Comparison of ENCODE assay signal across 10 cellular contexts in the genomic region with DNA sequence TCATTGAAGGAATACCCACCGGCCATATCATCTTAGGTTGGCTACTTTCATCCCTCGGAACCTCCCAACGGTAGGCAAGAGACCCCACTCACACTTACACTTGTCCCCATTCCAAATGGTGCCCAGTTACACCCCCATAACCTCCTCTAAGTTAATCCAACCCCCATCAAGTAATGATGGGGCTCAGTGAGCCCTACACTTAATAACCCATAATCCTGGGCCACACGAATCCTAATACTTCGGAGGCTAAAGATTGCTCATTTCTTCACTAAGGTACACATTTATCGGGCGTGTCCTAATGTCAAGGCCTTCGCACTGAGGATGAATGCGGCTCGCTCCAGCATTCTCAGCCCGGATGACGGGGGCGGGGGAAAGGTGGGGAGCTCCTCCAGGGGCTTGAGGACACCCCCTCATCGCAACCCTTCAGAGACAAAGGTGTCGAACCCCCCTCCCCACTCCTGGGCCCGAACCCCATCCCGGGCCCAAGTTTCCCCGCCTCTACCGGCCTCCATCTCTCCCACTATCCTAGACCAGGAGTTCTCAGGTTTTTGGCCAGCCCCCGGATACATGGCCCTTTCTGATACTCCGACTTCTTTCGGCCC. TPM values are rescaled to one million over a fixed set of nuclear protein-coding genes. Genes with fewer than 3 reads are reported as not detected.
DNase-seq lines count a peak whose midpoint lies in the region; ATAC-seq and TF ChIP-seq lines count a peak whose summit lies in the region.
"Had no signal": no experiment of that assay in that cellular context is flagged by ENCODE, and none has a peak within 500 bp of the region (broad histone marks: within the 10 kb centered on the region; RNA-seq: fewer than 3 reads in every experiment).

No MANE protein-coding gene starts in this region.

- H3K27me3 ChIP-seq in CD8-positive, alpha-beta T cell (ENCODE audit: insufficient read depth, low read length), result no peaks in the 10 kb centered on the region
- no peaks in the 10 kb centered on the region for H3K27me3 ChIP-seq in muscle layer of duodenum (ENCODE audit: low read depth, low read length)

- H3K27me3 Mint-ChIP-seq in CD8-positive, alpha-beta T cell (ENCODE audit: low read depth), result no peaks in the 10 kb centered on the region

- H3K4me3 ChIP-seq in CD8-positive, alpha-beta T cell (ENCODE audit: low read depth, low read length), result peak overlapping the region; percentile 81
- H3K4me3 ChIP-seq in coronary artery, result peak overlapping the region; percentile 92
- H3K4me3 ChIP-seq in muscle layer of duodenum (ENCODE audit: low read depth in 1 of 2, low read length in 2 of 2), result peak overlapping the region; percentile 88 to 97

- H3K36me3 Mint-ChIP-seq in CD8-positive, alpha-beta T cell, result peaks cover 45% of the 10 kb centered on the region

- no peak for TF ChIP-seq CTCF in CD8-positive, alpha-beta T cell (IDR thresholded peaks at IDR 0.05)
- TF ChIP-seq CTCF in coronary artery (IDR thresholded peaks at IDR 0.05), result no peak

- intact Hi-C loops in CD8-positive, alpha-beta T cell (cut with DNase I, micrococcal nuclease), result loop anchor here (1.0 to 5.0 kb wide), 7 partner anchors 12 to 550 kb away; partner anchors contain the start of genes CHTOP (in 2 of the 2), INTS3 (in 1 of the 2), RPS27 (in 1 of the 2) and S100A6 (in 1 of the 2)

- H3K4me1 ChIP-seq in CD8-positive, alpha-beta T cell (ENCODE audit: insufficient read depth, low read length), result peaks cover 22% of the 10 kb centered on the region
- peaks cover 4 to 23% of the 10 kb centered on the region in 2 donors for H3K4me1 ChIP-seq in muscle layer of duodenum (ENCODE audit: control insufficient read depth in 1 of 2, insufficient read depth in 2 of 2, low read length in 2 of 2)

- peak in 2 of 7 experiments; percentile 5 to 38 for DNase-seq in CD8-positive, alpha-beta T cell
- no peak for DNase-seq in coronary artery (ENCODE audit: low spot score)
- DNase-seq in amygdala (lab: John Stamatoyannopoulos, UW), result no peak
- DNase-seq in islet precursor cell, result no peak

- ATAC-seq in CD8-positive, alpha-beta T cell, result no peak
- ATAC-seq in HG03354 (IDR thresholded peaks at IDR 0.05; ENCODE audit: poor library complexity, severe bottlenecking, unreplicated experiment) (peak; percentile 1), HG02981 (IDR thresholded peaks at IDR 0.05; ENCODE audit: unreplicated experiment) (no peak), GM19023 (IDR thresholded peaks at IDR 0.05; ENCODE audit: unreplicated experiment) (no peak)

- H3K27ac ChIP-seq in CD8-positive, alpha-beta T cell (ENCODE audit: low read depth, low read length), result peak overlapping the region; percentile 89
- peak overlapping the region; percentile 85 to 88 for H3K27ac ChIP-seq in coronary artery
- peak overlapping the region; percentile 94 for H3K27ac ChIP-seq in muscle layer of duodenum (ENCODE audit: low read length)

- POLR2A ChIA-PET in CD8-positive, alpha-beta T cell (lab: Charles Lee), result interaction anchor here (0.6 to 1.9 kb wide), 3 partner anchors 11 to 57 kb away, joined by 3 to 8 read pairs (median 4); partner anchors contain the start of genes CHTOP and INTS3

- no peak overlapping the region for H3K4me3 Mint-ChIP-seq in CD8-positive, alpha-beta T cell

- peaks cover 22% of the 10 kb centered on the region for H3K4me1 Mint-ChIP-seq in CD8-positive, alpha-beta T cell (ENCODE audit: low read depth)

- no peaks in the 10 kb centered on the region for H3K9me3 ChIP-seq in CD8-positive, alpha-beta T cell (ENCODE audit: low read length)
- H3K9me3 ChIP-seq in muscle layer of duodenum (ENCODE audit: control insufficient read depth in 1 of 2, low read length in 2 of 2), result no peaks in the 10 kb centered on the region

- no peaks in the 10 kb centered on the region for H3K9me3 Mint-ChIP-seq in CD8-positive, alpha-beta T cell

- peaks cover 34% of the 10 kb centered on the region for H3K36me3 ChIP-seq in CD8-positive, alpha-beta T cell (ENCODE audit: insufficient read depth, low read length)
- H3K36me3 ChIP-seq in muscle layer of duodenum (ENCODE audit: control insufficient read depth in 1 of 2, insufficient read depth in 2 of 2, low read length in 2 of 2), result peaks cover 30 to 38% of the 10 kb centered on the region in 2 donors

- no peak overlapping the region for H3K27ac Mint-ChIP-seq in CD8-positive, alpha-beta T cell

- CTCF ChIA-PET in CD8-positive, alpha-beta T cell (lab: Charles Lee), result interaction anchor here (0.6 to 1.5 kb wide), 2 partner anchors 11 to 97 kb away, joined by 3 to 4 read pairs; no protein-coding TSS in a partner anchor

RNA-seq across cellular contexts. Expression of gene ILF2, which starts 0.4 kb away (rescaled TPM):
- total RNA-seq in CD8-positive, alpha-beta T cell, result 100 to 1,000 TPM; 150 to 156 TPM

RNA-seq across cellular contexts. Expression of gene NPR1, which starts 8.1 kb away (rescaled TPM):
- not detected for total RNA-seq in CD8-positive, alpha-beta T cell

RNA-seq across cellular contexts. Expression of gene SNAPIN, which starts 11.9 kb away (rescaled TPM):
- 1 to 10 TPM; 6.1 to 6.5 TPM for total RNA-seq in CD8-positive, alpha-beta T cell

RNA-seq across cellular contexts. Expression of gene CHTOP, which starts 36.5 kb away (rescaled TPM):
- total RNA-seq in CD8-positive, alpha-beta T cell, result 10 to 100 TPM; 79.1 to 81.2 TPM

RNA-seq across cellular contexts. Expression of gene S100A1, which starts 42.1 kb away (rescaled TPM):
- total RNA-seq in CD8-positive, alpha-beta T cell, result not detected
- total RNA-seq: HT1080, lung microvascular endothelial cell had no signal
